8 cellular contexts compared by ENCODE assay signal in the genomic region with DNA sequence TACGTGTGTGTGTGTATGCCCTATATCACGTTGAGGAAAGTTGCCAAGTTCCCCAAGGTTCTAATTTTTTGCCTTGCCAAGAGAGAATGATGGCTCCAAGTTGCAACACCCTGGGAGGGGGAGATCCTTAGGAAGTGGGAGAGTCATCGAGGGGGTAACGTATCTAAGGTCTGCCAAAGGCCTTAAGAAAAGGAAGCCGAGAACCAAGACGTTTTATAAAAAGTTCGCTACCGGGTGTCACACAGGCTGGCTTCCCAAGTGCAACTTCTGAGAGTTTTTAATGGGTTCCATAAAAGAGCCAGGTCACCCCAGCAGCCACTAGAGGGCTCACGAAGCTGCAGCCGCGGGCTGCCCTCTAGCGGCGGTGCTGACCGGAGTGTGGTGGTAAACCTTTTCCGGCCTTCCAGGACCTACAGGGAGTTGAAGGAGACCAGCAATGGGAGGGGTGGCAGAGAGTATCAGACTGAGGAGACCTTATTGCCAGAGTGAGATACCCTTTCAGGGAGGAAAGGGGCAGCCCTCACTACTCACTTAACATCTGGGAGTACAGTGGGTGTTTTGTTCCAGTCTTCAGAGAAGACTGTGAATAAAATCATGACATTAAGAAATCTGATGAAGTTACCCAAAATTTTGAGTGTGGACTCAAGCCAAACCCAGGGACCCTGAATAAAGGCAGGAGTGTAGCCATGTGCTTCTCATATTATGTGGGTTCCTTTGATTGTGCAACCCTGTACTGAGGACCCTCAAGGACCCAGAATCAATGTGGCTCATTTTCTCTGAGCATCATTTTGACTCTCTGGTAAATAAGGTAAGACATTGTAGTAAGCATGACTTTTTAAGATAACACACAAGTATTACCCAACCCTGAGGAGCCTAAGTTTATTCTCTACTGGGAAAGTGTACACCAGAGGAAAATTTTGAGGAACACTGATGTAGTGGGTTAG. TPM values are rescaled to one million over a fixed set of nuclear protein-coding genes. Genes with fewer than 3 reads are reported as not detected.
DNase-seq lines count a peak whose midpoint lies in the region; TF ChIP-seq lines count a peak whose summit lies in the region.

No MANE protein-coding gene starts in this region.

- H3K27me3 ChIP-seq in neural progenitor cell (no peaks in the 10 kb centered on the region), stomach (no peaks in the 10 kb centered on the region)

- H3K9me3 Mint-ChIP-seq in activated T-helper 1 cell treated with anti-CD3 and anti-CD28 coated beads, Interleukin-12 subunit alpha, Interleukin-12 subunit beta, Interleukin-2, Interleukin-4 antibody, amounts not matched to agents 30 ng/mL and 10 ng/mL and 1 ng/mL, durations not matched to agents 14 hours and 24 hours and 36 hours: no peaks in the 10 kb centered on the region
- H3K9me3 Mint-ChIP-seq in neural progenitor cell: no peaks in the 10 kb centered on the region

- H3K36me3 Mint-ChIP-seq in activated T-helper 1 cell treated with anti-CD3 and anti-CD28 coated beads, Interleukin-12 subunit alpha, Interleukin-12 subunit beta, Interleukin-2, Interleukin-4 antibody, amounts not matched to agents 30 ng/mL and 10 ng/mL and 1 ng/mL, durations not matched to agents 14 hours and 24 hours and 36 hours (ENCODE audit: low read depth): peaks cover 3% of the 10 kb centered on the region
- no peaks in the 10 kb centered on the region for H3K36me3 Mint-ChIP-seq in neural progenitor cell

- intact Hi-C loops in activated T-helper 1 cell treated with anti-CD3 and anti-CD28 coated beads, Interleukin-12 subunit alpha, Interleukin-12 subunit beta, Interleukin-2, Interleukin-4 antibody, amounts not matched to agents 30 ng/mL and 10 ng/mL and 1 ng/mL, durations not matched to agents 14 hours and 24 hours and 36 hours (cut with micrococcal nuclease): loop anchor here (1.0 to 10.0 kb wide), 10 partner anchors 37 to 931 kb away; partner anchors contain the start of genes MNS1, NEDD4, PIGB and PIGBOS1
- intact Hi-C loops in stomach (cut with DNase I; ENCODE audit: low total_unique reads): loop anchor here (10.0 kb wide), 1 partner anchor 179 kb away; no protein-coding TSS in a partner anchor

- peaks cover 35% of the 10 kb centered on the region for H3F3A ChIP-seq in neural progenitor cell (ENCODE audit: low read depth)

- TF ChIP-seq CTCF in neural progenitor cell (IDR thresholded peaks at IDR 0.05) (peak; percentile 100), stomach (IDR thresholded peaks at IDR 0.05) (peak in 6 of 7 experiments; percentile 39 to 99 (median 96))

- H3K27ac ChIP-seq in neural progenitor cell (no peak overlapping the region), stomach (peak overlapping the region; percentile 54 to 94 (median 81))

- peaks cover 25% of the 10 kb centered on the region for H3K79me2 ChIP-seq in neural progenitor cell (ENCODE audit: low read depth)

- peak overlapping the region; percentile 68 for H3K9ac ChIP-seq in ES-I3 (ENCODE audit: low read depth, low read length)
- H3K9ac ChIP-seq in neural progenitor cell: no peak overlapping the region

- peaks cover under 1% of the 10 kb centered on the region for H3K27me3 Mint-ChIP-seq in activated T-helper 1 cell treated with anti-CD3 and anti-CD28 coated beads, Interleukin-12 subunit alpha, Interleukin-12 subunit beta, Interleukin-2, Interleukin-4 antibody, amounts not matched to agents 30 ng/mL and 10 ng/mL and 1 ng/mL, durations not matched to agents 14 hours and 24 hours and 36 hours (ENCODE audit: insufficient read depth)
- peaks cover 8% of the 10 kb centered on the region for H3K27me3 Mint-ChIP-seq in neural progenitor cell (ENCODE audit: insufficient read depth, low read depth)

- peak; percentile 58 for DNase-seq in GOT3 (lab: John Stamatoyannopoulos, UW)
- DNase-seq in LHCN-M2 (ENCODE audit: low read depth): peak; percentile 90
- DNase-seq in RKO (ENCODE audit: low spot score): peak; percentile 96
- DNase-seq in activated T-helper 1 cell treated with anti-CD3 and anti-CD28 coated beads, Interleukin-12 subunit alpha, Interleukin-12 subunit beta, Interleukin-2, Interleukin-4 antibody, amounts not matched to agents 30 ng/mL and 10 ng/mL and 1 ng/mL, durations not matched to agents 14 hours and 24 hours and 36 hours (ENCODE audit: low spot score): peak; percentile 85
- peak; percentile 80 for DNase-seq in fibroblast of the conjunctiva (ENCODE audit: low read depth)
- DNase-seq in neural progenitor cell (ENCODE audit: low spot score): peak; percentile 93
- DNase-seq in stomach: peak; percentile 93

- H3K4me1 Mint-ChIP-seq in activated T-helper 1 cell treated with anti-CD3 and anti-CD28 coated beads, Interleukin-12 subunit alpha, Interleukin-12 subunit beta, Interleukin-2, Interleukin-4 antibody, amounts not matched to agents 30 ng/mL and 10 ng/mL and 1 ng/mL, durations not matched to agents 14 hours and 24 hours and 36 hours (ENCODE audit: low read depth): peaks cover 36% of the 10 kb centered on the region
- peaks cover 32% of the 10 kb centered on the region for H3K4me1 Mint-ChIP-seq in neural progenitor cell

- H3K4me1 ChIP-seq in ES-I3 (ENCODE audit: insufficient read depth, low read length): peaks cover 15% of the 10 kb centered on the region
- H3K4me1 ChIP-seq in neural progenitor cell: peaks cover 23% of the 10 kb centered on the region
- peaks cover 29 to 55% (median 38%) of the 10 kb centered on the region in 4 donors for H3K4me1 ChIP-seq in stomach

- no peak overlapping the region for H3K4me3 ChIP-seq in neural progenitor cell
- H3K4me3 ChIP-seq in stomach: peak overlapping the region; percentile 22 to 34 (median 30)

- TF ChIP-seq POLR2A in stomach (IDR thresholded peaks at IDR 0.05): no peak

- TF ChIP-seq EP300 in stomach (IDR thresholded peaks at IDR 0.05): no peak

- H3K9me3 ChIP-seq in ES-I3 (ENCODE audit: control insufficient read depth, insufficient read depth, low read length) (no peaks in the 10 kb centered on the region), neural progenitor cell (ENCODE audit: low read depth) (no peaks in the 10 kb centered on the region), stomach (no peaks in the 10 kb centered on the region)

- H3K36me3 ChIP-seq in ES-I3 (ENCODE audit: insufficient read depth, low read length): no peaks in the 10 kb centered on the region
- H3K36me3 ChIP-seq in neural progenitor cell: no peaks in the 10 kb centered on the region
- no peaks in the 10 kb centered on the region for H3K36me3 ChIP-seq in stomach

- peak overlapping the region; percentile 82 for H3K27ac Mint-ChIP-seq in activated T-helper 1 cell treated with anti-CD3 and anti-CD28 coated beads, Interleukin-12 subunit alpha, Interleukin-12 subunit beta, Interleukin-2, Interleukin-4 antibody, amounts not matched to agents 30 ng/mL and 10 ng/mL and 1 ng/mL, durations not matched to agents 14 hours and 24 hours and 36 hours
- H3K27ac Mint-ChIP-seq in neural progenitor cell: peak overlapping the region; percentile 80

- 2 to 6% (median 3%) methylated on average over 15 of the region's 15 CpGs for WGBS in stomach, 5 donors

- H3K4me2 ChIP-seq in neural progenitor cell: peak overlapping the region; percentile 50

- peak overlapping the region; percentile 40 for H2AFZ ChIP-seq in neural progenitor cell (replicated peaks)

- H3K4me3 Mint-ChIP-seq in activated T-helper 1 cell treated with anti-CD3 and anti-CD28 coated beads, Interleukin-12 subunit alpha, Interleukin-12 subunit beta, Interleukin-2, Interleukin-4 antibody, amounts not matched to agents 30 ng/mL and 10 ng/mL and 1 ng/mL, durations not matched to agents 14 hours and 24 hours and 36 hours: peak overlapping the region; percentile 82
- peak overlapping the region; percentile 95 for H3K4me3 Mint-ChIP-seq in neural progenitor cell

- peaks cover 14% of the 10 kb centered on the region for H4K20me1 ChIP-seq in neural progenitor cell (ENCODE audit: low read depth)

RNA-seq across cellular contexts. Expression of gene RFX7, which starts 2.5 kb away (rescaled TPM):
- total RNA-seq in LHCN-M2 (2014; rRNA removed) (7.2 and 9.8 TPM in 2 replicates), neural progenitor cell (ENCODE audit: low replicate concordance) (16.4 and 24.1 TPM in 2 replicates), stomach (10 to 100 TPM in 3 of 5 donors, 1 to 10 TPM in 1, under 1 TPM in 1; 0.58 to 41.4 (median 11.9) TPM)
- polyA plus RNA-seq in LHCN-M2 (2012): 4.7 TPM
- 40.7 and 41.7 TPM in 2 replicates for total RNA-seq in activated T-helper 1 cell treated with anti-CD3 and anti-CD28 coated beads, Interleukin-12 subunit alpha, Interleukin-12 subunit beta, Interleukin-2, Interleukin-4 antibody, amounts not matched to agents 30 ng/mL and 10 ng/mL and 1 ng/mL, durations not matched to agents 14 hours and 24 hours and 36 hours
- 1 to 10 TPM; 1.1 to 1.6 (median 1.4) TPM for polyA plus RNA-seq in stomach
